ENCODE assay signal across 8 cellular contexts in the genomic region with DNA sequence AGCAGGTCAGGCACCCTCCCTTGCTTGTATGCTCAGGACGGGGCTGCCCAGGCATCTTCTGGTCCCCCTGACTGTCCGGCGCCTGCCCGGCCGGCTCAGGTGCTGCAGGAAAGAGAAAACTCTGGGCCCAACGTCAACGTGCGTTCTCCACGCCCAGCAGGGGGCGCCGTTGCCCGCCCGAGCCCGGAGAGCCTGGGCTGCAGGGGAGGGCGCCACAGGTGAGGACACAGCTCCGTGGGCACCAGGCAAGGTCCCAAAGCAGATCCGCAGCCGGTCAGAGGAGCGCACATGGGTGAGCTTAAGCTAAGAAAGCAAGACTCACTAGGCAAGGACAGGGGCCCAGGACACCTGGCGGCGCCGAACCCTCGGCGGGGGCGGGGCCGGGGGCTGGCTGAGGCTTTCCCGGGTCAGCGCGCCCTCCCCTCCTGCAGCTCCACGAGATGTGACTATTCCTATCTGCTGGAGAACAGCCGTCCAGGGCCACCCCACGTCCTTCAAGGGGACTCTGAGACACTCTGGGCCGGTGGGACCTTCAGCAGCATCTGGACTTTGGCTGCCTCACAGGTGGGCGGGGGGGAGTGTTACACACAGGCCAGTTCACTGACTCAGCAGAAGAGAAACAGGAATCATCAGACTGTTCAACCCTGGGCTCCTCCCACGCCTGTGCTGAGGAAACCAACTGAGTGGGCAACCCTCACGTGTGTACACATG. TPM values are rescaled to one million over a fixed set of nuclear protein-coding genes. Genes with fewer than 3 reads are reported as not detected.
DNase-seq lines count a peak whose midpoint lies in the region; ATAC-seq, FAIRE-seq and TF ChIP-seq lines count a peak whose summit lies in the region.

No MANE protein-coding gene starts in this region.

- H3K27me3 Mint-ChIP-seq in CD4-positive, alpha-beta memory T cell = no peaks in the 10 kb centered on the region
- peaks cover 3% of the 10 kb centered on the region for H3K27me3 Mint-ChIP-seq in activated T-helper 17 cell treated with anti-CD3 and anti-CD28 coated beads, Interleukin-2, amount 50 U/mL, for 72 hours
- peaks cover 9% of the 10 kb centered on the region for H3K27me3 Mint-ChIP-seq in osteocyte (ENCODE audit: unreplicated experiment)

- intact Hi-C loops in CD4-positive, alpha-beta memory T cell (cut with micrococcal nuclease) = loop anchor here (1.0 to 2.0 kb wide), 2 partner anchors 283 to 422 kb away; no protein-coding TSS in a partner anchor

- no peak for TF ChIP-seq POLR2A in Peyer's patch (IDR thresholded peaks at IDR 0.05)

- H3K4me3 Mint-ChIP-seq in CD4-positive, alpha-beta memory T cell = peak overlapping the region in 7 of 8 donors; percentile 36 to 77 (median 67)
- H3K4me3 Mint-ChIP-seq in activated T-helper 17 cell treated with anti-CD3 and anti-CD28 coated beads, Interleukin-2, amount 50 U/mL, for 72 hours = peak overlapping the region; percentile 23
- H3K4me3 Mint-ChIP-seq in osteocyte (ENCODE audit: unreplicated experiment) = no peak overlapping the region

- no peaks in the 10 kb centered on the region for H3K36me3 ChIP-seq in CD4-positive, alpha-beta memory T cell (ENCODE audit: insufficient read depth, low read length)
- H3K36me3 ChIP-seq in Peyer's patch = no peaks in the 10 kb centered on the region

- peak; percentile 75 to 84 (median 81) for DNase-seq in CD4-positive, alpha-beta memory T cell
- peak; percentile 87 for DNase-seq in HuH-7 (ENCODE audit: low spot score)
- peak; percentile 52 to 83 (median 81) for DNase-seq in Peyer's patch
- DNase-seq in frontal cortex (ENCODE audit: low spot score in 2 of 2) = peak; percentile 57 to 67
- no peak for DNase-seq in osteocyte (ENCODE audit: extremely low spot score, unreplicated experiment)
- peak; percentile 66 for DNase-seq in urothelium cell line (ENCODE audit: low spot score)

- H3K36me3 Mint-ChIP-seq in CD4-positive, alpha-beta memory T cell = no peaks in the 10 kb centered on the region
- no peaks in the 10 kb centered on the region for H3K36me3 Mint-ChIP-seq in activated T-helper 17 cell treated with anti-CD3 and anti-CD28 coated beads, Interleukin-2, amount 50 U/mL, for 72 hours (ENCODE audit: low read depth)
- H3K36me3 Mint-ChIP-seq in osteocyte (ENCODE audit: unreplicated experiment) = no peaks in the 10 kb centered on the region

- H3K4me1 Mint-ChIP-seq in CD4-positive, alpha-beta memory T cell = peaks cover 0 to 1% (median 0%) of the 10 kb centered on the region in 4 donors
- no peaks in the 10 kb centered on the region for H3K4me1 Mint-ChIP-seq in activated T-helper 17 cell treated with anti-CD3 and anti-CD28 coated beads, Interleukin-2, amount 50 U/mL, for 72 hours
- peaks cover 2% of the 10 kb centered on the region for H3K4me1 Mint-ChIP-seq in osteocyte (ENCODE audit: unreplicated experiment)

- no peak for FAIRE-seq in frontal cortex (lab: Jason Lieb, UNC)
- no peak for FAIRE-seq in urothelium cell line (lab: Jason Lieb, UNC)

- TF ChIP-seq CTCF in Peyer's patch (IDR thresholded peaks at IDR 0.05) (peak; percentile 51 to 85 (median 83)), osteocyte (IDR thresholded peaks at IDR 0.05) (peak; percentile 81)

- CTCF ChIA-PET in CD4-positive, alpha-beta memory T cell (lab: Charles Lee; ENCODE audit: partially characterized antibody) = interaction anchor here (0.6 to 11.0 kb wide), 54 partner anchors 8 to 384 kb away, joined by 3 to 269 read pairs (median 4); a partner anchor contains a TSS

- H3K27me3 ChIP-seq in CD4-positive, alpha-beta memory T cell (ENCODE audit: insufficient read depth, low read length) = no peaks in the 10 kb centered on the region
- H3K27me3 ChIP-seq in Peyer's patch = no peaks in the 10 kb centered on the region

- H3K27ac ChIP-seq in CD4-positive, alpha-beta memory T cell (ENCODE audit: low read depth, low read length) = no peak overlapping the region
- no peak overlapping the region for H3K27ac ChIP-seq in Peyer's patch

- H3K4me3 ChIP-seq in CD4-positive, alpha-beta memory T cell (ENCODE audit: low read length in 2 of 2) = peak overlapping the region in 1 of 2 donors; percentile 51
- H3K4me3 ChIP-seq in Peyer's patch = peak overlapping the region in 3 of 4 donors; percentile 24 to 43 (median 38)

- POLR2A ChIA-PET in CD4-positive, alpha-beta memory T cell (lab: Charles Lee; ENCODE audit: partially characterized antibody) = interaction anchor here (1.0 to 2.5 kb wide), 6 partner anchors 37 to 291 kb away, joined by 3 to 20 read pairs (median 4); a partner anchor contains a TSS

- ATAC-seq in activated T-helper 17 cell treated with anti-CD3 and anti-CD28 coated beads, Interleukin-2, amount 50 U/mL, for 72 hours (replicated peaks) = peak; percentile 90
- no peak for ATAC-seq in HG03342 (IDR thresholded peaks at IDR 0.05; ENCODE audit: unreplicated experiment)

- H3K4me1 ChIP-seq in CD4-positive, alpha-beta memory T cell (ENCODE audit: insufficient read depth, low read length) = peaks cover 10% of the 10 kb centered on the region
- H3K4me1 ChIP-seq in Peyer's patch = peaks cover 0 to 10% (median 6%) of the 10 kb centered on the region in 4 donors

- no peak overlapping the region for H3K27ac Mint-ChIP-seq in CD4-positive, alpha-beta memory T cell
- no peak overlapping the region for H3K27ac Mint-ChIP-seq in activated T-helper 17 cell treated with anti-CD3 and anti-CD28 coated beads, Interleukin-2, amount 50 U/mL, for 72 hours
- H3K27ac Mint-ChIP-seq in osteocyte (ENCODE audit: unreplicated experiment) = no peak overlapping the region

- no peaks in the 10 kb centered on the region for H3K9me3 Mint-ChIP-seq in CD4-positive, alpha-beta memory T cell
- no peaks in the 10 kb centered on the region for H3K9me3 Mint-ChIP-seq in activated T-helper 17 cell treated with anti-CD3 and anti-CD28 coated beads, Interleukin-2, amount 50 U/mL, for 72 hours
- H3K9me3 Mint-ChIP-seq in osteocyte (ENCODE audit: unreplicated experiment) = no peaks in the 10 kb centered on the region

- no peaks in the 10 kb centered on the region for H3K9me3 ChIP-seq in CD4-positive, alpha-beta memory T cell (ENCODE audit: control insufficient read depth in 1 of 2, low read length in 2 of 2)
- no peaks in the 10 kb centered on the region for H3K9me3 ChIP-seq in Peyer's patch

RNA-seq across cellular contexts. Expression of a gene that starts 29.3 kb away (rescaled TPM):
- total RNA-seq in CD4-positive, alpha-beta memory T cell = not detected
- polyA plus RNA-seq in CD4-positive, alpha-beta memory T cell = not detected
- total RNA-seq in Peyer's patch (not detected), frontal cortex (not detected), osteocyte (not detected in 2 replicates)
- total RNA-seq in activated T-helper 17 cell treated with anti-CD3 and anti-CD28 coated beads, Interleukin-2, amount 50 U/mL, for 72 hours = not detected

RNA-seq across cellular contexts. Expression of a gene that starts 40.6 kb away (rescaled TPM):
- not detected for total RNA-seq in CD4-positive, alpha-beta memory T cell
- polyA plus RNA-seq in CD4-positive, alpha-beta memory T cell = not detected
- not detected for total RNA-seq in Peyer's patch
- not detected for total RNA-seq in activated T-helper 17 cell treated with anti-CD3 and anti-CD28 coated beads, Interleukin-2, amount 50 U/mL, for 72 hours
- total RNA-seq in frontal cortex = not detected
- total RNA-seq in osteocyte = not detected in 2 replicates

RNA-seq across cellular contexts. Expression of a gene that starts 47.9 kb away (rescaled TPM):
- total RNA-seq in CD4-positive, alpha-beta memory T cell = not detected
- polyA plus RNA-seq in CD4-positive, alpha-beta memory T cell = not detected
- total RNA-seq in Peyer's patch (not detected), frontal cortex (not detected), osteocyte (not detected in 2 replicates)
- total RNA-seq in activated T-helper 17 cell treated with anti-CD3 and anti-CD28 coated beads, Interleukin-2, amount 50 U/mL, for 72 hours = not detected

RNA-seq across cellular contexts. Expression of a gene that starts 55.4 kb away (rescaled TPM):
- 1 to 10 TPM; 1.4 to 1.5 TPM for total RNA-seq in CD4-positive, alpha-beta memory T cell
- under 1 TPM; 0.11 to 0.61 TPM for polyA plus RNA-seq in CD4-positive, alpha-beta memory T cell
- total RNA-seq in Peyer's patch = 1 to 10 TPM; 1.7 to 6.6 (median 2.2) TPM
- total RNA-seq in activated T-helper 17 cell treated with anti-CD3 and anti-CD28 coated beads, Interleukin-2, amount 50 U/mL, for 72 hours = 1 to 10 TPM; 3.5 TPM
- total RNA-seq in frontal cortex = 3.7 TPM
- total RNA-seq in osteocyte = 4.0 and 4.2 TPM in 2 replicates
